ENCODE assay signal across 27 cellular contexts in the genomic region with DNA sequence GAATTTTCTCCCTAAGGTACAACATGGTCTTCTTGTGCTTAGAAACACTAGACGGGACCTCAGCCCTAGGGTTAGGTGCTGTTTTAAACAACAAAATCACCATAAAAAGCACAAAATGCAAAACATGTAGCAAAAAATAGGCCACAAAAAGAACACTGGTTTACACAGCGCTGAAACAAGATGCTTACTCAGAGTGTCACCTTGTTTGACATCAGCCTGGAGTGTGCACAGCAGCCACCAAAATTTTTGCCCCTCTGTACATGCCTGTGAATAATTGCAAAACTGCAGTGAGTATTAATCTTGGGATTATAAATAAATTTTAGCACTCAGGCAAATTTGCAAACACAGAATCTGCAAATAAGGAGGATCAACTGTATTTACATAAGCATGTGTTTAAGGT.
"Had no signal": no experiment of that assay in that cellular context is flagged by ENCODE, and none has a peak within 500 bp of the region (broad histone marks: within the 10 kb centered on the region; RNA-seq: fewer than 3 reads in every experiment).

No MANE protein-coding gene starts in this region.

- H3K27me3 ChIP-seq: brain microvascular endothelial cell, esophagus squamous epithelium had no signal

- DNase-seq: activated B cell treated with CpG ODN at 0.5 μM for 24 hours; activated CD4-positive, alpha-beta T cell treated with anti-CD3 and anti-CD28 coated beads for 48 hours; activated CD4-positive, alpha-beta T cell treated with anti-CD3 and anti-CD28 coated beads, Interleukin-2, amount 50 U/mL, for 1 hour; activated CD4-positive, alpha-beta T cell treated with anti-CD3 and anti-CD28 coated beads, Interleukin-2, amount 50 U/mL, for 48 hours; activated CD8-positive, alpha-beta memory T cell treated with anti-CD3 and anti-CD28 coated beads for 24 hours; activated CD8-positive, alpha-beta T cell treated with anti-CD3 and anti-CD28 coated beads for 36 hours; activated effector memory CD4-positive, alpha-beta T cell treated with Interleukin-2 at 50 U/mL for 16 hours; activated gamma-delta T cell treated with Interleukin-2 at 50 U/mL for 16 hours; activated naive CD4-positive, alpha-beta T cell treated with anti-CD3 and anti-CD28 coated beads, Interleukin-2, amount 50 U/mL, for 16 hours; activated naive CD4-positive, alpha-beta T cell treated with Interleukin-2 at 50 U/mL for 16 hours; activated T-cell treated with anti-CD3 and anti-CD28 coated beads, Interleukin-2, amount 50 U/mL, for 4 hours; amniotic stem cell; anterior cingulate cortex; brain microvascular endothelial cell; cortex of kidney; dermis blood vessel endothelial cell; effector CD8-positive, alpha-beta T cell; esophagus squamous epithelium; foreskin melanocyte; head of caudate nucleus; hippocampal formation; T1000; WERI-Rb-1 had no signal

- H3K27ac ChIP-seq: brain microvascular endothelial cell, epithelial cell of prostate, esophagus squamous epithelium, gastroesophageal sphincter, WERI-Rb-1 had no signal

- H3K9me3 ChIP-seq: esophagus squamous epithelium, gastroesophageal sphincter had no signal

- H3K36me3 ChIP-seq: brain microvascular endothelial cell, esophagus squamous epithelium, gastroesophageal sphincter, WERI-Rb-1 had no signal

- ATAC-seq: activated CD4-positive, CD25-positive, alpha-beta regulatory T cell treated with anti-CD3 and anti-CD28 coated beads, Interleukin-2, amount 50 U/mL, for 24 hours; activated CD8-positive, alpha-beta T cell treated with anti-CD3 and anti-CD28 coated beads for 36 hours; activated T-cell treated with anti-CD3 and anti-CD28 coated beads, Interleukin-2, amount 50 U/mL, for 4 hours; activated T-helper 17 cell treated with anti-CD3 and anti-CD28 coated beads, Interleukin-2, amount 50 U/mL, for 72 hours; gastroesophageal sphincter had no signal

- H3K4me1 ChIP-seq: gastroesophageal sphincter had no signal

- H3K4me3 ChIP-seq: esophagus squamous epithelium, gastroesophageal sphincter had no signal
